ENCODE assay signal across 28 cellular contexts in genomic region chr1:115308969-115309368, GRCh38. TPM values are rescaled to one million over a fixed set of nuclear protein-coding genes. Genes with fewer than 3 reads are reported as not detected.
"Had no signal": no experiment of that assay in that cellular context is flagged by ENCODE, and none has a peak within 500 bp of the region (broad histone marks: within the 10 kb centered on the region; RNA-seq: fewer than 3 reads in every experiment).

No MANE protein-coding gene starts in this region.

- H3K9me3 Mint-ChIP-seq: memory B cell; natural killer cell treated with Interleukin-12 subunit alpha and Interleukin-12 subunit beta and Interleukin-15 and Interleukin-18, amount 100 ng/mL, for 72 hours; stimulated activated naive CD8-positive, alpha-beta T cell treated with anti-CD3 and anti-CD28 coated beads, Interleukin-15, Interleukin-2, amounts not matched to agents 100 ng/mL and 50 ng/mL, for 24 hours; type B pancreatic cell had no signal

- H3K36me3 Mint-ChIP-seq: immature natural killer cell; naive thymus-derived CD4-positive, alpha-beta T cell; natural killer cell treated with Interleukin-12 subunit alpha and Interleukin-12 subunit beta and Interleukin-15 and Interleukin-18, amount 100 ng/mL, for 72 hours; stimulated activated effector memory CD8-positive, alpha-beta T cell treated with anti-CD3 and anti-CD28 coated beads, Interleukin-12 subunit alpha, Interleukin-12 subunit beta, amount 100 ng/mL, for 72 hours had no signal

- H3K4me3 Mint-ChIP-seq: immature natural killer cell; memory B cell; naive thymus-derived CD4-positive, alpha-beta T cell; natural killer cell treated with Interleukin-12 subunit alpha and Interleukin-12 subunit beta and Interleukin-15 and Interleukin-18, amount 100 ng/mL, for 72 hours; stimulated activated effector memory CD8-positive, alpha-beta T cell treated with anti-CD3 and anti-CD28 coated beads, Interleukin-12 subunit alpha, Interleukin-12 subunit beta, amount 100 ng/mL, for 72 hours; stimulated activated naive CD8-positive, alpha-beta T cell treated with anti-CD3 and anti-CD28 coated beads, Interleukin-15, Interleukin-2, amounts not matched to agents 100 ng/mL and 50 ng/mL, for 24 hours; type B pancreatic cell had no signal

- H3K27ac ChIP-seq: pancreas, prostate gland, spleen, suprapubic skin, thoracic aorta, tibial artery, uterus had no signal

- H3K9me3 ChIP-seq: left ventricle myocardium inferior, mucosa of descending colon, pancreas, prostate gland, suprapubic skin, thoracic aorta, tibial artery, uterus had no signal

- H3K27ac Mint-ChIP-seq: immature natural killer cell; memory B cell; naive thymus-derived CD4-positive, alpha-beta T cell; natural killer cell treated with Interleukin-12 subunit alpha and Interleukin-12 subunit beta and Interleukin-15 and Interleukin-18, amount 100 ng/mL, for 72 hours; stimulated activated effector memory CD8-positive, alpha-beta T cell treated with anti-CD3 and anti-CD28 coated beads, Interleukin-12 subunit alpha, Interleukin-12 subunit beta, amount 100 ng/mL, for 72 hours; stimulated activated naive CD8-positive, alpha-beta T cell treated with anti-CD3 and anti-CD28 coated beads, Interleukin-15, Interleukin-2, amounts not matched to agents 100 ng/mL and 50 ng/mL, for 24 hours; type B pancreatic cell had no signal

- FAIRE-seq: islet of Langerhans, pancreas, small intestine had no signal

- ATAC-seq: mucosa of descending colon; naive thymus-derived CD4-positive, alpha-beta T cell; natural killer cell treated with Interleukin-12 subunit alpha and Interleukin-12 subunit beta and Interleukin-15 and Interleukin-18, amount 100 ng/mL, for 72 hours; pancreas; right cardiac atrium; sciatic nerve; stimulated activated effector memory CD8-positive, alpha-beta T cell treated with anti-CD3 and anti-CD28 coated beads, Interleukin-12 subunit alpha, Interleukin-12 subunit beta, amount 100 ng/mL, for 72 hours had no signal

- H3K4me1 ChIP-seq: pancreas, prostate gland, spleen had no signal

- H3K27me3 ChIP-seq: pancreas, suprapubic skin, tibial artery, uterus had no signal

- H3K4me1 Mint-ChIP-seq: immature natural killer cell; memory B cell; naive thymus-derived CD4-positive, alpha-beta T cell; stimulated activated effector memory CD8-positive, alpha-beta T cell treated with anti-CD3 and anti-CD28 coated beads, Interleukin-12 subunit alpha, Interleukin-12 subunit beta, amount 100 ng/mL, for 72 hours had no signal

- DNase-seq: hippocampal formation; immature natural killer cell; left ventricle myocardium inferior; midbrain; mucosa of descending colon; naive thymus-derived CD4-positive, alpha-beta T cell; pancreas; posterior cingulate gyrus; retina; right cardiac atrium; small intestine; spleen; stimulated activated CD4-positive, alpha-beta T cell treated with anti-CD3 and anti-CD28 coated beads, Interleukin-4, amount 100 ng/mL, for 24 hours; stimulated activated naive CD4-positive, alpha-beta T cell; tibial artery; uterus had no signal

- H3K4me3 ChIP-seq: left ventricle myocardium inferior, lung, mucosa of descending colon, pancreas, prostate gland, spleen, suprapubic skin, thoracic aorta, tibial artery, uterus had no signal

- H3K36me3 ChIP-seq: left ventricle myocardium inferior, pancreas, prostate gland, spleen, suprapubic skin, thoracic aorta, tibial artery, uterus had no signal

RNA-seq across cellular contexts. Expression of gene NGF, which starts 29.1 kb away (rescaled TPM):
- total RNA-seq: naive thymus-derived CD4-positive, alpha-beta T cell; natural killer cell treated with Interleukin-12 subunit alpha and Interleukin-12 subunit beta and Interleukin-15 and Interleukin-18, amount 100 ng/mL, for 72 hours had no signal
- polyA plus RNA-seq: immature natural killer cell; naive thymus-derived CD4-positive, alpha-beta T cell; neural cell had no signal
